Comparison of ENCODE assay signal across 8 cellular contexts in genomic region chr7:66140924-66141323, GRCh38. TPM values are rescaled to one million over a fixed set of nuclear protein-coding genes. Genes with fewer than 3 reads are reported as not detected.
DNase-seq lines count a peak whose midpoint lies in the region; ATAC-seq and TF ChIP-seq lines count a peak whose summit lies in the region.

No MANE protein-coding gene starts in this region.

- H3K36me3 ChIP-seq in thyroid gland: peaks cover 16 to 17% of the 10 kb centered on the region in 2 donors

- WGBS in thyroid gland, 2 donors: 47 to 50% methylated on average over 4 of the region's 4 CpGs

- no peak overlapping the region for H3K27ac ChIP-seq in caudate nucleus (ENCODE audit: low read depth, low read length)
- H3K27ac ChIP-seq in thyroid gland: no peak overlapping the region

- TF ChIP-seq POLR2A in thyroid gland (IDR thresholded peaks at IDR 0.05): no peak

- peaks cover 0 to 7% of the 10 kb centered on the region in 2 donors for H3K4me1 ChIP-seq in thyroid gland

- no peaks in the 10 kb centered on the region for H3K9me3 ChIP-seq in thyroid gland

- H3K27me3 ChIP-seq in thyroid gland: no peaks in the 10 kb centered on the region

- TF ChIP-seq CTCF in AG09309 (IDR thresholded peaks at IDR 0.05; ENCODE audit: control insufficient read depth, insufficient read depth, low read depth, low read length, missing control alignments) (peak; percentile 82), thyroid gland (IDR thresholded peaks at IDR 0.05) (peak in 3 of 6 experiments; percentile 36 to 57 (median 46))

- DNase-seq in AG09309 (ENCODE audit: low read depth): peak; percentile 49
- peak; percentile 73 for DNase-seq in M059J (ENCODE audit: low read depth)
- DNase-seq in caudate nucleus (lab: John Stamatoyannopoulos, UW): peak in 41 of 61 donors; percentile 2 to 62 (median 22)
- peak; percentile 81 for DNase-seq in left kidney (ENCODE audit: low read depth, low spot score)
- DNase-seq in thyroid gland: peak; percentile 67 to 69
- DNase-seq in cortex of kidney (lab: John Stamatoyannopoulos, UW): no peak

- no peak for ATAC-seq in HG03135 (IDR thresholded peaks at IDR 0.05; ENCODE audit: unreplicated experiment)
- ATAC-seq in GM18502 (IDR thresholded peaks at IDR 0.05; ENCODE audit: poor library complexity, unreplicated experiment): no peak

- H3K4me3 ChIP-seq in AG09309 (ENCODE audit: control insufficient read depth, low read depth, low read length): no peak overlapping the region
- H3K4me3 ChIP-seq in thyroid gland (replicated peaks in 1 of 3): no peak overlapping the region

- intact Hi-C loops in thyroid gland (cut with DNase I): no loop called here

RNA-seq across cellular contexts. Expression of gene CRCP, which starts 26.3 kb away (rescaled TPM):
- 50.0 and 59.0 TPM in 2 replicates for total RNA-seq in M059J (2014; rRNA removed; shearing (Covaris generic))
- total RNA-seq in thyroid gland: 10 to 100 TPM; 49.6 to 59.6 (median 54.2) TPM
